Comparison of ENCODE assay signal across 1 cellular context in genomic region chr17:78360371-78361226, GRCh38.
TF ChIP-seq lines count a peak whose summit lies in the region.

No MANE protein-coding gene starts in this region.

TF ChIP-seq in HepG2, 621 proteins besides CTCF, POLR2A, EP300 and RAD21 (continued from another document and continues in another):
- TF ChIP-seq, protein P1, sequence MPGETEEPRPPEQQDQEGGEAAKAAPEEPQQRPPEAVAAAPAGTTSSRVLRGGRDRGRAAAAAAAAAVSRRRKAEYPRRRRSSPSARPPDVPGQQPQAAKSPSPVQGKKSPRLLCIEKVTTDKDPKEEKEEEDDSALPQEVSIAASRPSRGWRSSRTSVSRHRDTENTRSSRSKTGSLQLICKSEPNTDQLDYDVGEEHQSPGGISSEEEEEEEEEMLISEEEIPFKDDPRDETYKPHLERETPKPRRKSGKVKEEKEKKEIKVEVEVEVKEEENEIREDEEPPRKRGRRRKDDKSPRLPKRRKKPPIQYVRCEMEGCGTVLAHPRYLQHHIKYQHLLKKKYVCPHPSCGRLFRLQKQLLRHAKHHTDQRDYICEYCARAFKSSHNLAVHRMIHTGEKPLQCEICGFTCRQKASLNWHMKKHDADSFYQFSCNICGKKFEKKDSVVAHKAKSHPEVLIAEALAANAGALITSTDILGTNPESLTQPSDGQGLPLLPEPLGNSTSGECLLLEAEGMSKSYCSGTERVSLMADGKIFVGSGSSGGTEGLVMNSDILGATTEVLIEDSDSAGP (CRISPR knock-in tag; IDR thresholded peaks at IDR 0.05; ENCODE audit: borderline replicate concordance), result peak; percentile 79
- TF ChIP-seq E2F2 (CRISPR knock-in tag; IDR thresholded peaks at IDR 0.05; ENCODE audit: borderline replicate concordance) (no peak), NCOA2 (CRISPR knock-in tag; IDR thresholded peaks at IDR 0.05) (peak; percentile 35; the same call in 1 of the 2 replicates), KLF11 (CRISPR knock-in tag; IDR thresholded peaks at IDR 0.05) (0 out of 2 replicates have a peak, but pooled peaks have one; percentile 42), ZFP36L1 (CRISPR knock-in tag; IDR thresholded peaks at IDR 0.05) (no peak), PHF21A (CRISPR knock-in tag; IDR thresholded peaks at IDR 0.05) (peak; percentile 25; the same call in 1 of the 2 replicates), ZNF788 (CRISPR knock-in tag; IDR thresholded peaks at IDR 0.05; ENCODE audit: borderline replicate concordance) (peak; percentile 84; the same call in 1 of the 2 replicates), KDM5A (IDR thresholded peaks at IDR 0.05; ENCODE audit: borderline replicate concordance, low read length) (no peak; the same call in 1 of the 2 replicates), ZMYM2 (CRISPR knock-in tag; IDR thresholded peaks at IDR 0.05) (peak; percentile 78; the same call in 1 of the 2 replicates), GATA4 (IDR thresholded peaks at IDR 0.05; ENCODE audit: borderline replicate concordance, low read depth) (no peak), TOE1 (CRISPR knock-in tag; IDR thresholded peaks at IDR 0.05) (no peak), ZNF547 (CRISPR knock-in tag; IDR thresholded peaks at IDR 0.05) (peak; percentile 63; the same call in 1 of the 2 replicates), ZBTB49 (CRISPR knock-in tag; IDR thresholded peaks at IDR 0.05; ENCODE audit: borderline replicate concordance) (no peak), SATB2 (CRISPR knock-in tag; IDR thresholded peaks at IDR 0.05) (no peak), REPIN1 (CRISPR knock-in tag; IDR thresholded peaks at IDR 0.05; ENCODE audit: borderline replicate concordance, low read depth) (peak; percentile 37; the same call in 1 of the 2 replicates), PAX8 (CRISPR knock-in tag; IDR thresholded peaks at IDR 0.05; ENCODE audit: borderline replicate concordance) (no peak), RBAK (CRISPR knock-in tag; IDR thresholded peaks at IDR 0.05) (no peak), ZNF232 (CRISPR knock-in tag; IDR thresholded peaks at IDR 0.05; ENCODE audit: borderline replicate concordance) (no peak; the same call in 1 of the 2 replicates), ZNF550 (CRISPR knock-in tag; IDR thresholded peaks at IDR 0.05; ENCODE audit: borderline replicate concordance) (peak; percentile 35; the same call in 1 of the 2 replicates), ZNF790 (CRISPR knock-in tag; IDR thresholded peaks at IDR 0.05; ENCODE audit: borderline replicate concordance) (no peak), PHF20 (CRISPR knock-in tag; IDR thresholded peaks at IDR 0.05) (no peak), HMG20A (CRISPR knock-in tag; IDR thresholded peaks at IDR 0.05; ENCODE audit: borderline replicate concordance) (no peak), KDM6A (CRISPR knock-in tag; IDR thresholded peaks at IDR 0.05; ENCODE audit: low read depth) (no peak), PCBP2 (optimal IDR thresholded peaks at IDR 0.05; ENCODE audit: low read depth, low read length, poor library complexity, severe bottlenecking) (no peak), ARID2 (CRISPR knock-in tag; IDR thresholded peaks at IDR 0.05; ENCODE audit: borderline replicate concordance) (0 out of 2 replicates have a peak, but pooled peaks have one; percentile 34), XRCC5 (optimal IDR thresholded peaks at IDR 0.05; ENCODE audit: low read length) (peak; percentile 93), ZBTB7B (CRISPR knock-in tag; IDR thresholded peaks at IDR 0.05) (peak; percentile 70; the same call in 1 of the 2 replicates), ZBTB33 (CRISPR knock-in tag; IDR thresholded peaks at IDR 0.05) (peak; percentile 78), CBX2 (IDR thresholded peaks at IDR 0.05; ENCODE audit: low read depth, low read length) (no peak), CBX2 (CRISPR knock-in tag; IDR thresholded peaks at IDR 0.05; ENCODE audit: low read depth) (0 out of 2 replicates have a peak, but pooled peaks have one; percentile 54), PAF1 (CRISPR knock-in tag; IDR thresholded peaks at IDR 0.05) (no peak), ZBTB2 (CRISPR knock-in tag; IDR thresholded peaks at IDR 0.05; ENCODE audit: low read depth) (no peak), HOXA7 (CRISPR knock-in tag; IDR thresholded peaks at IDR 0.05) (no peak), NFKBIZ (CRISPR knock-in tag; IDR thresholded peaks at IDR 0.05) (0 out of 2 replicates have a peak, but pooled peaks have one; percentile 40), ZNF562 (CRISPR knock-in tag; IDR thresholded peaks at IDR 0.05; ENCODE audit: borderline replicate concordance) (no peak), ARID3A (IDR thresholded peaks at IDR 0.05; ENCODE audit: low read depth, low read length) (no peak), MXI1 (IDR thresholded peaks at IDR 0.05; ENCODE audit: borderline replicate concordance, low read depth, low read length) (no peak; the same call in 2 of the 3 replicates), EED (CRISPR knock-in tag; IDR thresholded peaks at IDR 0.05) (peak; percentile 32; the same call in 1 of the 2 replicates), ZNF274 (CRISPR knock-in tag; IDR thresholded peaks at IDR 0.05) (no peak; the same call in 1 of the 2 replicates), BORCS8-MEF2B (CRISPR knock-in tag; IDR thresholded peaks at IDR 0.05) (peak; percentile 65; the same call in 1 of the 2 replicates), ZNF724P (CRISPR knock-in tag; IDR thresholded peaks at IDR 0.05; ENCODE audit: borderline replicate concordance) (no peak), ZBTB43 (CRISPR knock-in tag; conservative IDR thresholded peaks at IDR 0.05) (no peak; the same call in 1 of the 2 replicates), ZNF234 (CRISPR knock-in tag; conservative IDR thresholded peaks at IDR 0.05) (no peak)
- TF ChIP-seq, protein P2, sequence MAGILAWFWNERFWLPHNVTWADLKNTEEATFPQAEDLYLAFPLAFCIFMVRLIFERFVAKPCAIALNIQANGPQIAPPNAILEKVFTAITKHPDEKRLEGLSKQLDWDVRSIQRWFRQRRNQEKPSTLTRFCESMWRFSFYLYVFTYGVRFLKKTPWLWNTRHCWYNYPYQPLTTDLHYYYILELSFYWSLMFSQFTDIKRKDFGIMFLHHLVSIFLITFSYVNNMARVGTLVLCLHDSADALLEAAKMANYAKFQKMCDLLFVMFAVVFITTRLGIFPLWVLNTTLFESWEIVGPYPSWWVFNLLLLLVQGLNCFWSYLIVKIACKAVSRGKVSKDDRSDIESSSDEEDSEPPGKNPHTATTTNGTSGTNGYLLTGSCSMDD (CRISPR knock-in tag; IDR thresholded peaks at IDR 0.05), result no peak
- TF ChIP-seq, protein P3, sequence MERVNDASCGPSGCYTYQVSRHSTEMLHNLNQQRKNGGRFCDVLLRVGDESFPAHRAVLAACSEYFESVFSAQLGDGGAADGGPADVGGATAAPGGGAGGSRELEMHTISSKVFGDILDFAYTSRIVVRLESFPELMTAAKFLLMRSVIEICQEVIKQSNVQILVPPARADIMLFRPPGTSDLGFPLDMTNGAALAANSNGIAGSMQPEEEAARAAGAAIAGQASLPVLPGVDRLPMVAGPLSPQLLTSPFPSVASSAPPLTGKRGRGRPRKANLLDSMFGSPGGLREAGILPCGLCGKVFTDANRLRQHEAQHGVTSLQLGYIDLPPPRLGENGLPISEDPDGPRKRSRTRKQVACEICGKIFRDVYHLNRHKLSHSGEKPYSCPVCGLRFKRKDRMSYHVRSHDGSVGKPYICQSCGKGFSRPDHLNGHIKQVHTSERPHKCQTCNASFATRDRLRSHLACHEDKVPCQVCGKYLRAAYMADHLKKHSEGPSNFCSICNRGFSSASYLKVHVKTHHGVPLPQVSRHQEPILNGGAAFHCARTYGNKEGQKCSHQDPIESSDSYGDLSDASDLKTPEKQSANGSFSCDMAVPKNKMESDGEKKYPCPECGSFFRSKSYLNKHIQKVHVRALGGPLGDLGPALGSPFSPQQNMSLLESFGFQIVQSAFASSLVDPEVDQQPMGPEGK (CRISPR knock-in tag; IDR thresholded peaks at IDR 0.05), result peak; percentile 89
- TF ChIP-seq, protein P4, sequence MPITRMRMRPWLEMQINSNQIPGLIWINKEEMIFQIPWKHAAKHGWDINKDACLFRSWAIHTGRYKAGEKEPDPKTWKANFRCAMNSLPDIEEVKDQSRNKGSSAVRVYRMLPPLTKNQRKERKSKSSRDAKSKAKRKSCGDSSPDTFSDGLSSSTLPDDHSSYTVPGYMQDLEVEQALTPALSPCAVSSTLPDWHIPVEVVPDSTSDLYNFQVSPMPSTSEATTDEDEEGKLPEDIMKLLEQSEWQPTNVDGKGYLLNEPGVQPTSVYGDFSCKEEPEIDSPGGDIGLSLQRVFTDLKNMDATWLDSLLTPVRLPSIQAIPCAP (CRISPR knock-in tag; IDR thresholded peaks at IDR 0.05; ENCODE audit: low read depth), result no peak
- TF ChIP-seq, protein P5, sequence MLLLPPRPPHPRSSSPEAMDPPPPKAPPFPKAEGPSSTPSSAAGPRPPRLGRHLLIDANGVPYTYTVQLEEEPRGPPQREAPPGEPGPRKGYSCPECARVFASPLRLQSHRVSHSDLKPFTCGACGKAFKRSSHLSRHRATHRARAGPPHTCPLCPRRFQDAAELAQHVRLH (CRISPR knock-in tag; IDR thresholded peaks at IDR 0.05; ENCODE audit: borderline replicate concordance, low read depth), result peak; percentile 89
